ENCODE assay signal across 25 cellular contexts in genomic region chr4:8708401-8709021, GRCh38.
A peak's percentile ranks its signal among the peaks of the same experiment; 100 is the strongest.
DNase-seq lines count a peak whose midpoint lies in the region; ATAC-seq and TF ChIP-seq lines count a peak whose summit lies in the region.
"Had no signal": no experiment of that assay in that cellular context is flagged by ENCODE, and none has a peak within 500 bp of the region (broad histone marks: within the 10 kb centered on the region; RNA-seq: fewer than 3 reads in every experiment).

No MANE protein-coding gene starts in this region.

- TF ChIP-seq CTCF in lower lobe of right lung (IDR thresholded peaks at IDR 0.05): no peak
- no peak for TF ChIP-seq CTCF in type B pancreatic cell (conservative IDR thresholded peaks at IDR 0.05)

- no peak for ATAC-seq in activated T-cell treated with anti-CD3 and anti-CD28 coated beads, Interleukin-2, amount 50 U/mL, for 72 hours (replicated peaks in 1 of 2)
- ATAC-seq in T-helper 17 cell (no peak), lower lobe of right lung (no peak), HG02938 (IDR thresholded peaks at IDR 0.05; ENCODE audit: unreplicated experiment) (no peak)
- ATAC-seq: esophagus mucosa; stimulated activated naive CD8-positive, alpha-beta T cell treated with anti-CD3 and anti-CD28 coated beads, Interleukin-15, amount 100 ng/mL, for 72 hours had no signal

- peaks cover 18% of the 10 kb centered on the region for H3K9me3 Mint-ChIP-seq in activated T-cell treated with anti-CD3 and anti-CD28 coated beads, Interleukin-2, amount 50 U/mL, for 24 hours
- H3K9me3 Mint-ChIP-seq in activated T-cell treated with anti-CD3 and anti-CD28 coated beads, Interleukin-2, amount 50 U/mL, for 72 hours: peaks cover 11 to 12% of the 10 kb centered on the region in 2 donors
- peaks cover 13% of the 10 kb centered on the region for H3K9me3 Mint-ChIP-seq in type B pancreatic cell

- peaks cover 29% of the 10 kb centered on the region for H3K27me3 ChIP-seq in lower lobe of right lung (ENCODE audit: low read depth)
- H3K27me3 ChIP-seq: neural progenitor cell, right atrium auricular region had no signal

- H3K4me1 ChIP-seq in lower lobe of right lung: no peaks in the 10 kb centered on the region
- H3K4me1 ChIP-seq: right atrium auricular region, tibial nerve had no signal

- DNase-seq in activated T-cell treated with anti-CD3 and anti-CD28 coated beads, Interleukin-2, amount 50 U/mL, for 24 hours: peak; percentile 12
- DNase-seq in activated T-cell treated with anti-CD3 and anti-CD28 coated beads, Interleukin-2, amount 50 U/mL, for 72 hours: no peak
- DNase-seq in T-helper 17 cell: no peak
- DNase-seq in lower lobe of right lung: peak; percentile 43
- DNase-seq in type B pancreatic cell (ENCODE audit: extremely low spot score, unreplicated experiment): peak; percentile 62
- no peak for DNase-seq in SW 1271 (lab: John Stamatoyannopoulos, UW)
- DNase-seq in dedifferentiated amniotic fluid mesenchymal stem cell (ENCODE audit: extremely low spot score): no peak
- DNase-seq: activated CD4-positive, alpha-beta T cell treated with anti-CD3 and anti-CD28 coated beads for 48 hours; activated T-cell treated with anti-CD3 and anti-CD28 coated beads, Interleukin-2, amount 50 U/mL, for 1 hour; caudate nucleus; CD4-positive, CD25-positive, alpha-beta regulatory T cell; cortex of kidney; DND-41; GF-D8; kidney glomerular epithelial cell; NCI-H1436 treated with DMSO at 0.1 percent for 48 hours; NCI-H2107; PC-9; stimulated activated CD8-positive, alpha-beta memory T cell treated with anti-CD3 and anti-CD28 coated beads, Interleukin-4, amount 100 ng/mL, for 48 hours; stimulated activated naive CD8-positive, alpha-beta T cell treated with anti-CD3 and anti-CD28 coated beads, Interleukin-15, amount 100 ng/mL, for 72 hours had no signal

- no peak overlapping the region for H3K4me3 Mint-ChIP-seq in activated T-cell treated with anti-CD3 and anti-CD28 coated beads, Interleukin-2, amount 50 U/mL, for 24 hours
- no peak overlapping the region for H3K4me3 Mint-ChIP-seq in activated T-cell treated with anti-CD3 and anti-CD28 coated beads, Interleukin-2, amount 50 U/mL, for 72 hours
- H3K4me3 Mint-ChIP-seq in T-helper 17 cell (peak overlapping the region; percentile 15), type B pancreatic cell (no peak overlapping the region)
- H3K4me3 Mint-ChIP-seq: CD4-positive, CD25-positive, alpha-beta regulatory T cell; neural progenitor cell; stimulated activated naive CD8-positive, alpha-beta T cell treated with anti-CD3 and anti-CD28 coated beads, Interleukin-15, amount 100 ng/mL, for 72 hours had no signal

- no peaks in the 10 kb centered on the region for H3K36me3 ChIP-seq in lower lobe of right lung
- H3K36me3 ChIP-seq: neural progenitor cell, right atrium auricular region, tibial nerve had no signal

- no peak overlapping the region for H3K27ac ChIP-seq in lower lobe of right lung
- H3K27ac ChIP-seq: neural progenitor cell, PC-9, right atrium auricular region, tibial nerve had no signal

- intact Hi-C loops in lower lobe of right lung (cut with DNase I): no loop called here

- H3K27me3 Mint-ChIP-seq in activated T-cell treated with anti-CD3 and anti-CD28 coated beads, Interleukin-2, amount 50 U/mL, for 24 hours: peaks cover 2% of the 10 kb centered on the region
- no peaks in the 10 kb centered on the region for H3K27me3 Mint-ChIP-seq in activated T-cell treated with anti-CD3 and anti-CD28 coated beads, Interleukin-2, amount 50 U/mL, for 72 hours (ENCODE audit: low read depth)
- H3K27me3 Mint-ChIP-seq in T-helper 17 cell (peaks cover 6% of the 10 kb centered on the region), type B pancreatic cell (peaks cover 34% of the 10 kb centered on the region)

- no peak overlapping the region for H3K4me3 ChIP-seq in lower lobe of right lung
- H3K4me3 ChIP-seq: neural progenitor cell, PC-9, right atrium auricular region, tibial nerve had no signal

- H3K36me3 Mint-ChIP-seq in activated T-cell treated with anti-CD3 and anti-CD28 coated beads, Interleukin-2, amount 50 U/mL, for 24 hours (ENCODE audit: low read depth): no peaks in the 10 kb centered on the region
- peaks cover 4 to 6% of the 10 kb centered on the region in 2 donors for H3K36me3 Mint-ChIP-seq in activated T-cell treated with anti-CD3 and anti-CD28 coated beads, Interleukin-2, amount 50 U/mL, for 72 hours (ENCODE audit: insufficient read depth in 2 of 2)
- no peaks in the 10 kb centered on the region for H3K36me3 Mint-ChIP-seq in T-helper 17 cell (ENCODE audit: low read depth)
- no peaks in the 10 kb centered on the region for H3K36me3 Mint-ChIP-seq in type B pancreatic cell
- H3K36me3 Mint-ChIP-seq: CD4-positive, CD25-positive, alpha-beta regulatory T cell; neural progenitor cell had no signal

- no peaks in the 10 kb centered on the region for H3K9me3 ChIP-seq in T-helper 17 cell (ENCODE audit: control insufficient read depth, low read length, poor library complexity, severe bottlenecking)
- peaks cover 10% of the 10 kb centered on the region for H3K9me3 ChIP-seq in lower lobe of right lung

- H3K4me1 Mint-ChIP-seq in activated T-cell treated with anti-CD3 and anti-CD28 coated beads, Interleukin-2, amount 50 U/mL, for 24 hours (ENCODE audit: low read depth): no peaks in the 10 kb centered on the region
- no peaks in the 10 kb centered on the region for H3K4me1 Mint-ChIP-seq in activated T-cell treated with anti-CD3 and anti-CD28 coated beads, Interleukin-2, amount 50 U/mL, for 72 hours (ENCODE audit: low read depth)
- H3K4me1 Mint-ChIP-seq in T-helper 17 cell (no peaks in the 10 kb centered on the region), type B pancreatic cell (ENCODE audit: unreplicated experiment) (peaks cover 16% of the 10 kb centered on the region)
- H3K4me1 Mint-ChIP-seq: stimulated activated naive CD8-positive, alpha-beta T cell treated with anti-CD3 and anti-CD28 coated beads, Interleukin-15, amount 100 ng/mL, for 72 hours had no signal

- no peak overlapping the region for H3K27ac Mint-ChIP-seq in activated T-cell treated with anti-CD3 and anti-CD28 coated beads, Interleukin-2, amount 50 U/mL, for 24 hours
- no peak overlapping the region for H3K27ac Mint-ChIP-seq in activated T-cell treated with anti-CD3 and anti-CD28 coated beads, Interleukin-2, amount 50 U/mL, for 72 hours
- H3K27ac Mint-ChIP-seq in T-helper 17 cell: no peak overlapping the region
- H3K27ac Mint-ChIP-seq in type B pancreatic cell: no peak overlapping the region
- H3K27ac Mint-ChIP-seq: CD4-positive, CD25-positive, alpha-beta regulatory T cell; neural progenitor cell had no signal

Comparison
In these comparisons a context has a peak if more than half of its experiments do, and no peak if none do; other contexts are left out.
1. DNase-seq: peak in activated T-cell treated with anti-CD3 and anti-CD28 coated beads, Interleukin-2, amount 50 U/mL, for 24 hours (single experiment), lower lobe of right lung (single experiment) and type B pancreatic cell (single experiment); none in activated T-cell treated with anti-CD3 and anti-CD28 coated beads, Interleukin-2, amount 50 U/mL, for 72 hours (0 of 2), T-helper 17 cell (0 of 3), SW 1271 (0 of 2) and dedifferentiated amniotic fluid mesenchymal stem cell (single experiment).